In the genomic region with DNA sequence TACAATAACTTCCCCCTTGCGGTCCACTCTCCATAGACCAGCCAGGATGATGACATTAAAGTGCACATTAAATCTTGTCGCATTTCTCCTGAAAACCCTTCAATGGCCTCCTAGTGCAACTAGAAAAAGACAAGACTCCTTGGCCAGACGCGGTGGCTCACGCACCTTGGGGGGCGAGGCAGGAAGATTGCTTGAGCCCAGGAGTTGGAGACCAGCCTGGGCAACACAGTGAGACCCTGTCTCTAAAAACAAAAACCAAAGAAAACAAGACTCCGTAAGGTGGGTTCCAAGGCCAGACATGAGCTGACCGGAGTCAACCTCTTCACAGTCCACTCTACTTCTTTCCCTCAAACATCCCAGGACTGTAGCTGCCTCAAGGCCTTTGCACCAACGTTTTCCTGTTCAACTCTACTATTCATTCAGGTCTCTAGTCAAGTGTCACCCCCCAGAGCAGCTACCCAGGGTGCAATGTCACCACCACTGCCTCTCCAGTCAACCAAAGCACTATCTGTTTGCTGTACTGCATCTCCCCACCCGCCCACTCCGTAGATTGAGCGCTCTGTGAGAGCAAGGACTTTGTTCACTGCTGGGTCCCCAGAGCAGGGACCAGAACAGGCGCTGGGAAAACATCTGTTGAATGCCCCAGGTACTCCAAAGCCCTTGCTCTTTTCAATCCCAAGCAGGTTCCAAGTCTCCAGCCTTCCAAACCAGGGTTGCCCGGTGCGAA, we compare ENCODE assay signal across 9 cellular contexts. TPM values are rescaled to one million over a fixed set of nuclear protein-coding genes. Genes with fewer than 3 reads are reported as not detected.
DNase-seq lines count a peak whose midpoint lies in the region; ATAC-seq and TF ChIP-seq lines count a peak whose summit lies in the region.
"Had no signal": no experiment of that assay in that cellular context is flagged by ENCODE, and none has a peak within 500 bp of the region (broad histone marks: within the 10 kb centered on the region; RNA-seq: fewer than 3 reads in every experiment).

No MANE protein-coding gene starts in this region.

- 53% methylated on average over 15 of the region's 15 CpGs for WGBS in liver

- H3K9me2 ChIP-seq in DOHH2 (replicated peaks; ENCODE audit: control insufficient read depth, low read length): no peaks in the 10 kb centered on the region

- H3K9me3 ChIP-seq in DOHH2 (ENCODE audit: control insufficient read depth, insufficient read depth, low read length): no peaks in the 10 kb centered on the region
- H3K9me3 ChIP-seq in liver (ENCODE audit: control insufficient read depth in 4 of 4, low read length in 3 of 4): no peaks in the 10 kb centered on the region

- H3K79me2 ChIP-seq in DOHH2 (ENCODE audit: control insufficient read depth, low read length): peaks cover 45% of the 10 kb centered on the region

- H3F3A ChIP-seq in DOHH2 (ENCODE audit: control insufficient read depth, insufficient read depth): no peaks in the 10 kb centered on the region

- peak overlapping the region; percentile 52 for H3K27ac ChIP-seq in DOHH2 (ENCODE audit: low read depth, low read length)
- peak overlapping the region; percentile 33 to 84 for H3K27ac ChIP-seq in liver (ENCODE audit: low read depth in 1 of 2, low read length in 2 of 2)

- H3K36me3 ChIP-seq in DOHH2 (ENCODE audit: control insufficient read depth, low read length) (peaks cover 35% of the 10 kb centered on the region), liver (ENCODE audit: control insufficient read depth in 4 of 4, insufficient read depth in 3 of 4, low read depth in 1 of 4, low read length in 3 of 4) (peaks cover 0 to 16% (median 11%) of the 10 kb centered on the region in 4 donors)

- H3K4me3 ChIP-seq in DOHH2 (ENCODE audit: low read length): peak overlapping the region; percentile 98
- H3K4me3 ChIP-seq in astrocyte of the cerebellum (ENCODE audit: low read depth, low read length): peak overlapping the region; percentile 100
- peak overlapping the region; percentile 63 to 72 (median 68) for H3K4me3 ChIP-seq in liver (ENCODE audit: low read depth in 1 of 3, low read length in 3 of 3)

- intact Hi-C loops in posterior vena cava (cut with DNase I): no loop called here

- peak; percentile 28 for ATAC-seq in GM21717 (IDR thresholded peaks at IDR 0.05; ENCODE audit: unreplicated experiment)
- peak; percentile 11 for ATAC-seq in stimulated activated naive CD8-positive, alpha-beta T cell treated with anti-CD3 and anti-CD28 coated beads, Interleukin-15, Interleukin-2, amounts not matched to agents 100 U/mL and 50 U/mL, for 24 hours
- no peak for ATAC-seq in HG03108 (IDR thresholded peaks at IDR 0.05; ENCODE audit: unreplicated experiment)

- peak overlapping the region; percentile 66 for H3K4me2 ChIP-seq in DOHH2 (ENCODE audit: low read length)

- no peak for TF ChIP-seq RAD21 in liver (IDR thresholded peaks at IDR 0.05)

- H3K4me1 ChIP-seq in DOHH2 (ENCODE audit: control insufficient read depth, low read length): peaks cover 28% of the 10 kb centered on the region
- H3K4me1 ChIP-seq in liver (ENCODE audit: control insufficient read depth in 4 of 4, insufficient read depth in 4 of 4, low read length in 3 of 4): peaks cover 5 to 25% (median 19%) of the 10 kb centered on the region in 4 donors

- peak overlapping the region; percentile 24 to 51 for H3K9ac ChIP-seq in liver (ENCODE audit: low read depth in 1 of 2, low read length in 2 of 2)

- no peaks in the 10 kb centered on the region; the same call in 1 of the 2 replicates for H4K20me1 ChIP-seq in DOHH2 (ENCODE audit: control insufficient read depth, insufficient read depth, low read depth, low read length)

- H3K27me3 ChIP-seq in DOHH2 (ENCODE audit: control insufficient read depth, low read length): no peaks in the 10 kb centered on the region
- H3K27me3 ChIP-seq in liver (ENCODE audit: control insufficient read depth in 4 of 4, insufficient read depth in 4 of 4, low read length in 3 of 4): no peaks in the 10 kb centered on the region

- DNase-seq in NCI-H1105 (lab: John Stamatoyannopoulos, UW): peak; percentile 3
- no peak for DNase-seq in astrocyte of the cerebellum (ENCODE audit: low read depth)
- DNase-seq in stimulated activated naive CD8-positive, alpha-beta T cell treated with anti-CD3 and anti-CD28 coated beads, Interleukin-15, Interleukin-2, amounts not matched to agents 100 U/mL and 50 U/mL, for 24 hours: peak; percentile 33
- DNase-seq in posterior vena cava (ENCODE audit: low spot score): no peak

- TF ChIP-seq CTCF in DOHH2 (IDR thresholded peaks at IDR 0.05; ENCODE audit: low read depth, low read length, poor library complexity, severe bottlenecking): no peak
- no peak for TF ChIP-seq CTCF in astrocyte of the cerebellum (IDR thresholded peaks at IDR 0.05; ENCODE audit: low read depth, low read length, missing control alignments)
- TF ChIP-seq CTCF in liver (IDR thresholded peaks at IDR 0.05; ENCODE audit: low read depth, low read length, missing input control): no peak

- in situ Hi-C loops in astrocyte of the cerebellum (cut with HindIII; ENCODE audit: low sequenced_read_pairs): no loop called here

TF ChIP-seq in liver, 16 proteins besides CTCF, POLR2A, EP300 and RAD21:
- TF ChIP-seq HNF4A (conservative IDR thresholded peaks at IDR 0.05) (peak; percentile 32 to 36), RXRA (IDR thresholded peaks at IDR 0.05) (no peak), HNF4G (IDR thresholded peaks at IDR 0.05) (peak; percentile 6), FOXA1 (IDR thresholded peaks at IDR 0.05) (no peak)
TF ChIP-seq in liver: peak in this region for 2.

RNA-seq across cellular contexts. Expression of gene ZMAT5, which starts 0.7 kb away (rescaled TPM):
- 10 to 100 TPM in 1 of 2 donors, 1 to 10 TPM in 1; 9.2 to 12.1 TPM for total RNA-seq in liver
- polyA plus RNA-seq in liver: 10 to 100 TPM; 14.9 to 18.8 TPM
- 10 to 100 TPM; 14.1 to 18.0 TPM for total RNA-seq in posterior vena cava

RNA-seq across cellular contexts. Expression of gene UQCR10, which starts 1.1 kb away (rescaled TPM):
- total RNA-seq in liver (10 to 100 TPM; 40.2 to 70.6 TPM), posterior vena cava (10 to 100 TPM; 48.6 to 65.6 TPM)
- 100 to 1,000 TPM; 133 to 243 TPM for polyA plus RNA-seq in liver

RNA-seq across cellular contexts. Expression of gene CABP7, which starts 46.3 kb away (rescaled TPM):
- total RNA-seq in liver: not detected
- polyA plus RNA-seq in liver: under 1 TPM in 1 of 2 donors, not detected in 1; 0.08 TPM
- total RNA-seq in posterior vena cava: not detected
- total RNA-seq: NCI-H460 had no signal

Comparison
In these comparisons a context has a peak if more than half of its experiments do, and no peak if none do; other contexts are left out.
1. DNase-seq: peak in NCI-H1105 (single experiment) and stimulated activated naive CD8-positive, alpha-beta T cell treated with anti-CD3 and anti-CD28 coated beads, Interleukin-15, Interleukin-2, amounts not matched to agents 100 U/mL and 50 U/mL, for 24 hours (single experiment); none in astrocyte of the cerebellum (single experiment) and posterior vena cava (single experiment).
2. Peak in every context shown above with its lines, with median percentiles within 50 percentile points of each other: H3K4me3 ChIP-seq.